In genomic region chr11:19683862-19684491, GRCh38 we compare ENCODE assay signal across 27 cellular contexts. TPM values are rescaled to one million over a fixed set of nuclear protein-coding genes. Genes with fewer than 3 reads are reported as not detected.
DNase-seq lines count a peak whose midpoint lies in the region; TF ChIP-seq lines count a peak whose summit lies in the region.
"Had no signal": no experiment of that assay in that cellular context is flagged by ENCODE, and none has a peak within 500 bp of the region (broad histone marks: within the 10 kb centered on the region; RNA-seq: fewer than 3 reads in every experiment).

No MANE protein-coding gene starts in this region.

- 89% methylated on average over 2 of the region's 2 CpGs for WGBS in esophagus muscularis mucosa
- WGBS in sigmoid colon, 2 donors, result 90 to 93% methylated on average over 2 of the region's 2 CpGs

- DNase-seq in left ventricle myocardium inferior (no peak), cardiac septum (ENCODE audit: low spot score) (no peak), esophagus muscularis mucosa (ENCODE audit: extremely low spot score) (no peak), sigmoid colon (no peak), glutamatergic neuron (no peak), occipital lobe (lab: John Stamatoyannopoulos, UW) (no peak), NCI-H2196 (lab: John Stamatoyannopoulos, UW; ENCODE audit: unreplicated experiment) (no peak), NCI-H2029 (lab: John Stamatoyannopoulos, UW) (no peak)
- DNase-seq: activated CD4-positive, alpha-beta T cell treated with anti-CD3 and anti-CD28 coated beads for 1 hour; activated CD8-positive, alpha-beta memory T cell treated with anti-CD3 and anti-CD28 coated beads, Interleukin-2, amount 50 U/mL, for 48 hours; activated CD8-positive, alpha-beta T cell treated with anti-CD3 and anti-CD28 coated beads for 36 hours; activated naive CD4-positive, alpha-beta T cell treated with Interleukin-2 at 50 U/mL for 16 hours; body of pancreas; CD4-positive, alpha-beta memory T cell; foreskin keratinocyte; HFFc6; kidney glomerular epithelial cell; NCI-H2081; NCI-H226; nephron progenitor cell; spleen; upper lobe of left lung had no signal

- H3K36me3 ChIP-seq in left ventricle myocardium inferior, result no peaks in the 10 kb centered on the region
- H3K36me3 ChIP-seq in esophagus muscularis mucosa, result no peaks in the 10 kb centered on the region
- H3K36me3 ChIP-seq in sigmoid colon, result no peaks in the 10 kb centered on the region
- H3K36me3 ChIP-seq: adrenal gland, spleen, upper lobe of left lung had no signal

- H3K4me3 ChIP-seq in left ventricle myocardium inferior, result no peak overlapping the region
- H3K4me3 ChIP-seq in esophagus muscularis mucosa, result no peak overlapping the region
- H3K4me3 ChIP-seq in sigmoid colon, result no peak overlapping the region
- H3K4me3 ChIP-seq: adrenal gland, body of pancreas, GM23338, hepatocyte, spleen, upper lobe of left lung had no signal

- H3K9me3 ChIP-seq in left ventricle myocardium inferior (replicated peaks) (no peaks in the 10 kb centered on the region), esophagus muscularis mucosa (no peaks in the 10 kb centered on the region), sigmoid colon (no peaks in the 10 kb centered on the region)
- H3K9me3 ChIP-seq: adrenal gland, body of pancreas, spleen, upper lobe of left lung had no signal

- no peaks in the 10 kb centered on the region for H3K4me1 Mint-ChIP-seq in glutamatergic neuron (ENCODE audit: low read depth, unreplicated experiment)
- H3K4me1 Mint-ChIP-seq: CD4-positive, alpha-beta memory T cell had no signal

- peaks cover 1% of the 10 kb centered on the region for H3K27me3 Mint-ChIP-seq in glutamatergic neuron (ENCODE audit: unreplicated experiment)

- intact Hi-C loops in left ventricle myocardium inferior (cut with micrococcal nuclease), result no loop called here
- intact Hi-C loops in cardiac septum (cut with DNase I), result no loop called here
- intact Hi-C loops in esophagus muscularis mucosa (cut with DNase I), result no loop called here
- intact Hi-C loops in sigmoid colon (cut with DNase I), result loop anchor here (2.0 kb wide), 1 partner anchor 29 kb away; the partner anchor contains the start of gene NAV2

- no peak overlapping the region for H3K27ac Mint-ChIP-seq in glutamatergic neuron (ENCODE audit: unreplicated experiment)
- H3K27ac Mint-ChIP-seq: activated CD8-positive, alpha-beta T cell treated with anti-CD3 and anti-CD28 coated beads for 36 hours; activated T-helper 1 cell treated with anti-CD3 and anti-CD28 coated beads, Interleukin-12 subunit alpha, Interleukin-12 subunit beta, Interleukin-2, Interleukin-4 antibody, amounts not matched to agents 30 ng/mL and 10 ng/mL and 1 ng/mL, durations not matched to agents 14 hours and 24 hours and 36 hours; CD4-positive, alpha-beta memory T cell; GM23338; HFFc6; nephron progenitor cell; T-helper 2 cell treated with Interferon-gamma antibody and Interleukin-4, amounts not matched to agents 5 μg/mL and 100 μg/mL, for 36 hours had no signal

- TF ChIP-seq EP300 in esophagus muscularis mucosa (IDR thresholded peaks at IDR 0.05), result no peak
- no peak for TF ChIP-seq EP300 in sigmoid colon (IDR thresholded peaks at IDR 0.05)

- H3K4me1 ChIP-seq in left ventricle myocardium inferior, result peaks cover 77% of the 10 kb centered on the region
- peaks cover 44 to 54% (median 52%) of the 10 kb centered on the region in 4 donors for H3K4me1 ChIP-seq in esophagus muscularis mucosa
- H3K4me1 ChIP-seq in sigmoid colon, result peaks cover 0 to 68% (median 63%) of the 10 kb centered on the region in 4 donors

- no peaks in the 10 kb centered on the region for H3K36me3 Mint-ChIP-seq in glutamatergic neuron (ENCODE audit: unreplicated experiment)
- H3K36me3 Mint-ChIP-seq: CD4-positive, alpha-beta memory T cell had no signal

- H3K4me3 Mint-ChIP-seq in glutamatergic neuron (ENCODE audit: unreplicated experiment), result no peak overlapping the region
- H3K4me3 Mint-ChIP-seq: activated CD8-positive, alpha-beta T cell treated with anti-CD3 and anti-CD28 coated beads for 36 hours; activated T-helper 1 cell treated with anti-CD3 and anti-CD28 coated beads, Interleukin-12 subunit alpha, Interleukin-12 subunit beta, Interleukin-2, Interleukin-4 antibody, amounts not matched to agents 30 ng/mL and 10 ng/mL and 1 ng/mL, durations not matched to agents 14 hours and 24 hours and 36 hours; CD4-positive, alpha-beta memory T cell; GM23338; HFFc6; nephron progenitor cell; T-helper 2 cell treated with Interferon-gamma antibody and Interleukin-4, amounts not matched to agents 5 μg/mL and 100 μg/mL, for 36 hours had no signal

- peaks cover 5% of the 10 kb centered on the region for H3K9me3 Mint-ChIP-seq in glutamatergic neuron (ENCODE audit: unreplicated experiment)
- H3K9me3 Mint-ChIP-seq: activated CD8-positive, alpha-beta T cell treated with anti-CD3 and anti-CD28 coated beads for 36 hours; activated T-helper 1 cell treated with anti-CD3 and anti-CD28 coated beads, Interleukin-12 subunit alpha, Interleukin-12 subunit beta, Interleukin-2, Interleukin-4 antibody, amounts not matched to agents 30 ng/mL and 10 ng/mL and 1 ng/mL, durations not matched to agents 14 hours and 24 hours and 36 hours; GM23338; HFFc6; nephron progenitor cell; T-helper 2 cell treated with Interferon-gamma antibody and Interleukin-4, amounts not matched to agents 5 μg/mL and 100 μg/mL, for 36 hours had no signal

- TF ChIP-seq POLR2A in esophagus muscularis mucosa (IDR thresholded peaks at IDR 0.05; ENCODE audit: low read depth) (no peak), sigmoid colon (IDR thresholded peaks at IDR 0.05) (no peak)

- TF ChIP-seq CTCF in left ventricle myocardium inferior (IDR thresholded peaks at IDR 0.05; ENCODE audit: borderline replicate concordance) (no peak), esophagus muscularis mucosa (IDR thresholded peaks at IDR 0.05) (no peak), sigmoid colon (IDR thresholded peaks at IDR 0.05) (no peak), glutamatergic neuron (IDR thresholded peaks at IDR 0.05; ENCODE audit: partially characterized antibody, unreplicated experiment) (no peak)

- no peaks in the 10 kb centered on the region for H3K27me3 ChIP-seq in left ventricle myocardium inferior (ENCODE audit: low read depth)
- no peaks in the 10 kb centered on the region for H3K27me3 ChIP-seq in esophagus muscularis mucosa
- no peaks in the 10 kb centered on the region for H3K27me3 ChIP-seq in sigmoid colon
- H3K27me3 ChIP-seq: adrenal gland, body of pancreas, hepatocyte, upper lobe of left lung had no signal

- peak overlapping the region; percentile 80 for H3K27ac ChIP-seq in left ventricle myocardium inferior (replicated peaks)
- peak overlapping the region; percentile 85 to 92 (median 88) for H3K27ac ChIP-seq in esophagus muscularis mucosa (replicated peaks in 1 of 4)
- peak overlapping the region; percentile 85 to 93 (median 88) for H3K27ac ChIP-seq in sigmoid colon
- H3K27ac ChIP-seq: body of pancreas, foreskin keratinocyte, hepatocyte had no signal

RNA-seq across cellular contexts. Expression of gene NAV2, which starts 28.7 kb away (rescaled TPM):
- total RNA-seq in left ventricle myocardium inferior (14.3 TPM), cardiac septum (50.8 TPM), esophagus muscularis mucosa (10 to 100 TPM; 21.9 to 57.0 (median 37.5) TPM), sigmoid colon (10 to 100 TPM; 22.1 to 62.6 (median 38.2) TPM), glutamatergic neuron (ENCODE audit: unreplicated experiment) (117 TPM), occipital lobe (17.6 TPM)
- 1 to 10 TPM; 1.2 to 9.6 (median 2.3) TPM for polyA plus RNA-seq in sigmoid colon
